17 cellular contexts compared by ENCODE assay signal in genomic region chr1:30762152-30762930, GRCh38. TPM values are rescaled to one million over a fixed set of nuclear protein-coding genes. Genes with fewer than 3 reads are reported as not detected.
DNase-seq lines count a peak whose midpoint lies in the region; ATAC-seq, FAIRE-seq and TF ChIP-seq lines count a peak whose summit lies in the region.
"Had no signal": no experiment of that assay in that cellular context is flagged by ENCODE, and none has a peak within 500 bp of the region (broad histone marks: within the 10 kb centered on the region; RNA-seq: fewer than 3 reads in every experiment).

No MANE protein-coding gene starts in this region.

- no peak overlapping the region for H3K4me3 Mint-ChIP-seq in CD8-positive, alpha-beta memory T cell
- no peak overlapping the region for H3K4me3 Mint-ChIP-seq in activated naive CD8-positive, alpha-beta T cell treated with anti-CD3 and anti-CD28 coated beads for 36 hours
- H3K4me3 Mint-ChIP-seq in nephron progenitor cell (no peak overlapping the region), MCF 10A (ENCODE audit: unreplicated experiment) (no peak overlapping the region)

- TF ChIP-seq CTCF in nephron progenitor cell (IDR thresholded peaks at IDR 0.05) (no peak), MCF 10A (IDR thresholded peaks at IDR 0.05; ENCODE audit: unreplicated experiment) (no peak)

- DNase-seq in CD8-positive, alpha-beta memory T cell: no peak
- DNase-seq in GM19239 (ENCODE audit: insufficient read length, low spot score) (no peak), nephron progenitor cell (no peak), HPDE6-E6E7 (ENCODE audit: extremely low spot score) (no peak), MCF 10A (ENCODE audit: unreplicated experiment) (no peak)
- DNase-seq in activated naive CD8-positive, alpha-beta T cell treated with anti-CD3 and anti-CD28 coated beads for 36 hours: no peak
- DNase-seq: central memory CD4-positive, alpha-beta T cell; esophagus squamous epithelium; GOT3; lower lobe of right lung; NCI-H510A treated with DMSO at 0.1 percent for 48 hours; stimulated activated CD4-positive, alpha-beta T cell treated with anti-CD3 and anti-CD28 coated beads, Interleukin-2, amount 100 ng/mL, for 24 hours; stimulated activated naive CD4-positive, alpha-beta T cell treated with Interleukin-2 at 50 U/mL for 16 hours had no signal

- CTCF ChIA-PET in CD8-positive, alpha-beta memory T cell (lab: Charles Lee): interaction anchor here (1.0 to 3.0 kb wide), 9 partner anchors 10 to 43 kb away, joined by 3 to 37 read pairs (median 6); no protein-coding TSS in a partner anchor
- CTCF ChIA-PET in MCF 10A (lab: Yijun Ruan, JAX): interaction anchor here (1.0 to 1.8 kb wide), 2 partner anchors 20 to 39 kb away, joined by 6 to 7 read pairs; no protein-coding TSS in a partner anchor

- peaks cover 63 to 77% (median 68%) of the 10 kb centered on the region in 3 donors for H3K4me1 Mint-ChIP-seq in CD8-positive, alpha-beta memory T cell
- peaks cover 89% of the 10 kb centered on the region for H3K4me1 Mint-ChIP-seq in activated naive CD8-positive, alpha-beta T cell treated with anti-CD3 and anti-CD28 coated beads for 36 hours
- H3K4me1 Mint-ChIP-seq in nephron progenitor cell (peaks cover 50% of the 10 kb centered on the region), MCF 10A (ENCODE audit: insufficient read depth, unreplicated experiment) (peaks cover 9% of the 10 kb centered on the region)

- ATAC-seq in HG03342 (IDR thresholded peaks at IDR 0.05; ENCODE audit: unreplicated experiment): no peak
- ATAC-seq: lower lobe of right lung, Right ventricle myocardium inferior had no signal

- no peaks in the 10 kb centered on the region for H3K27me3 Mint-ChIP-seq in CD8-positive, alpha-beta memory T cell
- no peaks in the 10 kb centered on the region for H3K27me3 Mint-ChIP-seq in activated naive CD8-positive, alpha-beta T cell treated with anti-CD3 and anti-CD28 coated beads for 36 hours
- H3K27me3 Mint-ChIP-seq in nephron progenitor cell (ENCODE audit: low read depth, poor library complexity) (peaks cover 3% of the 10 kb centered on the region), MCF 10A (ENCODE audit: insufficient read depth, unreplicated experiment) (no peaks in the 10 kb centered on the region)

- no peaks in the 10 kb centered on the region for H3K9me3 ChIP-seq in CD8-positive, alpha-beta memory T cell (ENCODE audit: low read length)
- H3K9me3 ChIP-seq: esophagus squamous epithelium, lower lobe of right lung had no signal

- POLR2A ChIA-PET in CD8-positive, alpha-beta memory T cell (lab: Charles Lee): interaction anchor here (1.2 to 11.0 kb wide), 2 partner anchors 13 to 17 kb away, joined by 4 to 189 read pairs; no protein-coding TSS in a partner anchor
- POLR2A ChIA-PET in MCF 10A (lab: Yijun Ruan, JAX): interaction anchor here (0.7 to 1.6 kb wide), 5 partner anchors 12 to 150 kb away, joined by 3 to 7 read pairs (median 3); no protein-coding TSS in a partner anchor

- peak; percentile 86 for FAIRE-seq in GM19239 (lab: Jason Lieb, UNC)

- no peaks in the 10 kb centered on the region for H3K9me3 Mint-ChIP-seq in CD8-positive, alpha-beta memory T cell
- H3K9me3 Mint-ChIP-seq in activated naive CD8-positive, alpha-beta T cell treated with anti-CD3 and anti-CD28 coated beads for 36 hours: no peaks in the 10 kb centered on the region
- no peaks in the 10 kb centered on the region for H3K9me3 Mint-ChIP-seq in nephron progenitor cell
- H3K9me3 Mint-ChIP-seq in MCF 10A (ENCODE audit: unreplicated experiment): no peaks in the 10 kb centered on the region

- H3K36me3 ChIP-seq in CD8-positive, alpha-beta memory T cell (ENCODE audit: insufficient read depth, low read length): no peaks in the 10 kb centered on the region
- H3K36me3 ChIP-seq: esophagus squamous epithelium, lower lobe of right lung had no signal

- peaks cover 0 to 3% (median 2%) of the 10 kb centered on the region in 3 donors for H3K36me3 Mint-ChIP-seq in CD8-positive, alpha-beta memory T cell
- H3K36me3 Mint-ChIP-seq in activated naive CD8-positive, alpha-beta T cell treated with anti-CD3 and anti-CD28 coated beads for 36 hours: no peaks in the 10 kb centered on the region
- no peaks in the 10 kb centered on the region for H3K36me3 Mint-ChIP-seq in nephron progenitor cell (ENCODE audit: low read depth)
- peaks cover 7% of the 10 kb centered on the region for H3K36me3 Mint-ChIP-seq in MCF 10A (ENCODE audit: insufficient read depth, unreplicated experiment)

- peak overlapping the region; percentile 43 to 91 (median 77) for H3K27ac Mint-ChIP-seq in CD8-positive, alpha-beta memory T cell
- peak overlapping the region; percentile 78 for H3K27ac Mint-ChIP-seq in activated naive CD8-positive, alpha-beta T cell treated with anti-CD3 and anti-CD28 coated beads for 36 hours
- H3K27ac Mint-ChIP-seq in nephron progenitor cell (peak overlapping the region; percentile 61), MCF 10A (ENCODE audit: low read depth, unreplicated experiment) (no peak overlapping the region)

- no peak overlapping the region for H3K4me3 ChIP-seq in CD8-positive, alpha-beta memory T cell (ENCODE audit: low read length)
- H3K4me3 ChIP-seq: esophagus squamous epithelium, lower lobe of right lung had no signal

- intact Hi-C loops in MCF 10A (cut with micrococcal nuclease): no loop called here

- peaks cover 69% of the 10 kb centered on the region for H3K4me1 ChIP-seq in CD8-positive, alpha-beta memory T cell (ENCODE audit: insufficient read depth, low read length)

- no TSS peak for BruUV-seq in MCF 10A (replicated peaks; lab: Mats Ljungman, UMichigan)

- H3K27me3 ChIP-seq in CD8-positive, alpha-beta memory T cell (ENCODE audit: insufficient read depth, low read length, poor library complexity, severe bottlenecking): no peaks in the 10 kb centered on the region
- H3K27me3 ChIP-seq: esophagus squamous epithelium had no signal

- peak overlapping the region; percentile 96 for H3K27ac ChIP-seq in CD8-positive, alpha-beta memory T cell (ENCODE audit: low read depth, low read length)

RNA-seq across cellular contexts. Expression of gene LAPTM5, which starts 4.8 kb away (rescaled TPM):
- 100 to 1,000 TPM; 204 to 206 TPM for total RNA-seq in CD8-positive, alpha-beta memory T cell
- 589 TPM for polyA plus RNA-seq in CD8-positive, alpha-beta memory T cell
- total RNA-seq in activated naive CD8-positive, alpha-beta T cell treated with anti-CD3 and anti-CD28 coated beads for 36 hours: 100 to 1,000 TPM; 232 to 233 TPM
- total RNA-seq in MCF 10A (2022): 15.9 and 21.6 TPM in 2 replicates

RNA-seq across cellular contexts. Expression of gene MATN1, which starts 39.0 kb away (rescaled TPM):
- under 1 TPM; 0.59 to 0.91 TPM for total RNA-seq in CD8-positive, alpha-beta memory T cell
- polyA plus RNA-seq in CD8-positive, alpha-beta memory T cell: not detected
- total RNA-seq in activated naive CD8-positive, alpha-beta T cell treated with anti-CD3 and anti-CD28 coated beads for 36 hours: 1 to 10 TPM; 1.1 to 1.5 TPM
- 0.32 and 0.47 TPM in 2 replicates for total RNA-seq in MCF 10A (2022)
- total RNA-seq: esophagus squamous epithelium, HT1080, lower lobe of right lung, posterior vena cava, Right ventricle myocardium inferior had no signal
